In genomic region chr1:219847215-219847855, GRCh38 we compare ENCODE assay signal across 23 cellular contexts.
A peak's percentile ranks its signal among the peaks of the same experiment; 100 is the strongest.
DNase-seq lines count a peak whose midpoint lies in the region; ATAC-seq, FAIRE-seq and TF ChIP-seq lines count a peak whose summit lies in the region.
"Had no signal": no experiment of that assay in that cellular context is flagged by ENCODE, and none has a peak within 500 bp of the region (broad histone marks: within the 10 kb centered on the region; RNA-seq: fewer than 3 reads in every experiment).

No MANE protein-coding gene starts in this region.

- FAIRE-seq in K562 (lab: Jason Lieb, UNC) = no peak

- no peaks in the 10 kb centered on the region for H3K36me3 Mint-ChIP-seq in MCF 10A (ENCODE audit: insufficient read depth, unreplicated experiment)
- H3K36me3 Mint-ChIP-seq: mesothelial cell of epicardium had no signal

- TF ChIP-seq RAD21 in K562 (CRISPR knock-in tag; conservative IDR thresholded peaks at IDR 0.05 in 1 of 2, IDR thresholded peaks at IDR 0.05 in 1 of 2) = no peak

- H3K9ac ChIP-seq in mammary epithelial cell (ENCODE audit: insufficient read depth, low read length) = no peak overlapping the region
- no peak overlapping the region for H3K9ac ChIP-seq in K562 (ENCODE audit: insufficient read depth in 1 of 2, low read depth in 2 of 2, low read length in 2 of 2)

- intact Hi-C loops in MCF 10A (cut with micrococcal nuclease) = no loop called here
- intact Hi-C loops in mammary epithelial cell (cut with micrococcal nuclease) = no loop called here
- intact Hi-C loops in K562 (cut with micrococcal nuclease) = no loop called here
- intact Hi-C loops in left colon (cut with DNase I, micrococcal nuclease) = no loop called here
- intact Hi-C loops in posterior cingulate gyrus (cut with DNase I) = no loop called here

- H3K27ac Mint-ChIP-seq in MCF 10A (ENCODE audit: low read depth, unreplicated experiment) = no peak overlapping the region
- H3K27ac Mint-ChIP-seq: dendritic cell treated with granulocyte-macrophage colony-stimulating factor and Interleukin-4, amounts not matched to agents 40 ng/mL and 50 ng/mL, for 4 days; HFFc6; mesothelial cell of epicardium; T-helper 17 cell had no signal

- no TSS peak for BruUV-seq in MCF 10A (replicated peaks; lab: Mats Ljungman, UMichigan)
- BruUV-seq in mammary epithelial cell (replicated peaks; lab: Mats Ljungman, UMichigan) = no TSS peak
- BruUV-seq in K562 (replicated peaks; lab: Mats Ljungman, UMichigan) = no TSS peak

- H3K9me3 ChIP-seq in mammary epithelial cell (replicated peaks; ENCODE audit: insufficient read depth, low read length) (no peaks in the 10 kb centered on the region), K562 (replicated peaks; ENCODE audit: control insufficient read depth, insufficient read depth, low read depth, low read length) (0 out of 2 replicates have a peak, but pooled peaks cover 1% of the 10 kb centered on the region)
- H3K9me3 ChIP-seq: upper lobe of right lung had no signal

- no peak overlapping the region for H3K4me3 Mint-ChIP-seq in MCF 10A (ENCODE audit: unreplicated experiment)
- H3K4me3 Mint-ChIP-seq: dendritic cell treated with granulocyte-macrophage colony-stimulating factor and Interleukin-4, amounts not matched to agents 40 ng/mL and 50 ng/mL, for 4 days; HFFc6; mesothelial cell of epicardium; T-helper 17 cell had no signal

- no peak for TF ChIP-seq POLR2A in K562 (conservative IDR thresholded peaks at IDR 0.05)

- H3K27me3 Mint-ChIP-seq in MCF 10A (ENCODE audit: insufficient read depth, unreplicated experiment) = peaks cover 56% of the 10 kb centered on the region
- H3K27me3 Mint-ChIP-seq: dendritic cell treated with granulocyte-macrophage colony-stimulating factor and Interleukin-4, amounts not matched to agents 40 ng/mL and 50 ng/mL, for 4 days; T-helper 17 cell had no signal

- CTCF ChIA-PET in MCF 10A (lab: Yijun Ruan, JAX) = interaction anchor here (0.6 to 1.9 kb wide), 6 partner anchors 9 to 964 kb away, joined by 3 to 9 read pairs (median 4); no protein-coding TSS in a partner anchor
- CTCF ChIA-PET in mammary epithelial cell (lab: Charles Lee; ENCODE audit: low non-redundant PET) = no interaction called here
- CTCF ChIA-PET in K562 (lab: Yijun Ruan, JAX; ENCODE audit: low intra/inter-chr PET ratio) = no interaction called here
- CTCF ChIA-PET in HEK293T (lab: Yijun Ruan, JAX) = no interaction called here

- dilution Hi-C loops in mammary epithelial cell (cut with HindIII; ENCODE audit: low sequenced_read_pairs) = loop anchor here (5.0 kb wide), 1 partner anchor 100 kb away; no protein-coding TSS in a partner anchor

- no peaks in the 10 kb centered on the region for H3K9me1 ChIP-seq in K562 (ENCODE audit: control insufficient read depth, insufficient read depth, low read length)

- TF ChIP-seq CTCF in MCF 10A (IDR thresholded peaks at IDR 0.05; ENCODE audit: unreplicated experiment) = no peak
- TF ChIP-seq CTCF in mammary epithelial cell (conservative IDR thresholded peaks at IDR 0.05 in 1 of 2, IDR thresholded peaks at IDR 0.05 in 1 of 2; ENCODE audit: extremely low read depth in 1 of 2, insufficient read depth in 1 of 2, low read depth in 1 of 2, low read length in 2 of 2) = no peak
- no peak for TF ChIP-seq CTCF in K562 (IDR thresholded peaks at IDR 0.05 in 2 of 3, conservative IDR thresholded peaks at IDR 0.05 in 1 of 3; ENCODE audit: insufficient read depth in 2 of 3, low read depth in 1 of 3, low read length in 3 of 3)

- DNase-seq in MCF 10A (ENCODE audit: unreplicated experiment) (peak; percentile 31), mammary epithelial cell (no peak), K562 (ENCODE audit: extremely low read depth in 1 of 4, low spot score in 3 of 4) (peak in 2 of 4 experiments; percentile 5 to 32), left colon (peak; percentile 33 to 56), C1 segment of cervical spinal cord (lab: John Stamatoyannopoulos, UW) (no peak), HEK293T (ENCODE audit: extremely low spot score) (no peak), posterior cingulate gyrus (no peak)
- DNase-seq: 8988T; activated CD8-positive, alpha-beta memory T cell treated with anti-CD3 and anti-CD28 coated beads, Interleukin-2, amount 50 U/mL, for 4 hours; activated effector memory CD4-positive, alpha-beta T cell treated with anti-CD3 and anti-CD28 coated beads, Interleukin-2, amount 50 U/mL, for 16 hours; HFFc6; KBM-7; left cardiac atrium; NCI-H187 treated with DMSO at 0.1 percent for 48 hours; NCI-H2227 treated with DMSO at 0.1 percent for 48 hours; NCI-H774; stomach; T-helper 17 cell; upper lobe of right lung had no signal

- in situ Hi-C loops in mammary epithelial cell (cut with MboI; ENCODE audit: low sequenced_read_pairs in 2 of 2) = loop anchor here in 1 of 2 donors (25.0 kb wide), 1 partner anchor 940 kb away; the partner anchor contains the start of gene MTARC1
- in situ Hi-C loops in K562 (cut with MboI) = no loop called here

- H4K20me1 ChIP-seq in mammary epithelial cell (ENCODE audit: insufficient read depth, low read length) = no peaks in the 10 kb centered on the region
- H4K20me1 ChIP-seq in K562 (replicated peaks; ENCODE audit: control insufficient read depth, insufficient read depth, low read length) = no peaks in the 10 kb centered on the region

- H3K4me2 ChIP-seq in mammary epithelial cell (ENCODE audit: insufficient read depth, low read depth, low read length) (no peak overlapping the region), K562 (ENCODE audit: insufficient read depth, low read length) (no peak overlapping the region)

- POLR2A ChIA-PET in MCF 10A (lab: Yijun Ruan, JAX) (interaction anchor here (0.7 kb wide), 1 partner anchor 1271 kb away, joined by 3 read pairs; no protein-coding TSS in a partner anchor), K562 (lab: Yijun Ruan, JAX) (interaction anchor here (1.1 to 1.7 kb wide), 3 partner anchors 9 to 13 kb away, joined by 3 to 4 read pairs (median 3); no protein-coding TSS in a partner anchor), HEK293T (lab: Yijun Ruan, JAX) (no interaction called here)

- 44% methylated on average over 4 of the region's 4 CpGs for WGBS in mammary epithelial cell (ENCODE audit: low coverage, missing lambda C conversion rate)
- 2% methylated on average over 4 of the region's 4 CpGs for WGBS in K562 (ENCODE audit: insufficient coverage, low coverage, missing lambda C conversion rate)

- H3K27ac ChIP-seq in mammary epithelial cell (ENCODE audit: insufficient read depth, low read depth, low read length) (no peak overlapping the region), K562 (ENCODE audit: extremely low read depth, low read depth, low read length) (no peak overlapping the region)
- H3K27ac ChIP-seq: breast epithelium, stomach, upper lobe of right lung had no signal

- ATAC-seq in K562 (peak; percentile 42), left colon (peak; percentile 78), HG02588 (IDR thresholded peaks at IDR 0.05; ENCODE audit: unreplicated experiment) (no peak)
- ATAC-seq: left cardiac atrium, T-helper 17 cell, upper lobe of right lung had no signal

- no peak for TF ChIP-seq EP300 in K562 (IDR thresholded peaks at IDR 0.05; ENCODE audit: low read length)

- H3K27me3 ChIP-seq in mammary epithelial cell (ENCODE audit: insufficient read depth, low read length) (no peaks in the 10 kb centered on the region), K562 (ENCODE audit: control insufficient read depth in 2 of 2, insufficient read depth in 2 of 2, low read length in 2 of 2) (no peaks in the 10 kb centered on the region)
- H3K27me3 ChIP-seq: breast epithelium, stomach, upper lobe of right lung had no signal

- H3K79me2 ChIP-seq in mammary epithelial cell (ENCODE audit: insufficient read depth, low read length) (no peaks in the 10 kb centered on the region), K562 (ENCODE audit: control insufficient read depth, insufficient read depth, low read length) (no peaks in the 10 kb centered on the region)

- no peaks in the 10 kb centered on the region for H3K4me1 ChIP-seq in mammary epithelial cell (ENCODE audit: insufficient read depth, low read length)
- no peaks in the 10 kb centered on the region; a peak in 1 of 5 replicates for H3K4me1 ChIP-seq in K562 (replicated peaks in 1 of 2; ENCODE audit: control insufficient read depth in 2 of 2, insufficient read depth in 2 of 2, low read length in 2 of 2)
- H3K4me1 ChIP-seq: breast epithelium, stomach, upper lobe of right lung had no signal

- H3K4me3 ChIP-seq in mammary epithelial cell (replicated peaks in 1 of 3; ENCODE audit: insufficient read depth in 1 of 3, low read depth in 2 of 3, low read length in 3 of 3) (no peak overlapping the region), K562 (no peak overlapping the region)
- H3K4me3 ChIP-seq: breast epithelium, stomach, upper lobe of right lung had no signal

- H3K4me1 Mint-ChIP-seq in MCF 10A (ENCODE audit: insufficient read depth, unreplicated experiment) = no peaks in the 10 kb centered on the region
- H3K4me1 Mint-ChIP-seq: mesothelial cell of epicardium, T-helper 17 cell had no signal

- no peaks in the 10 kb centered on the region for H3K9me3 Mint-ChIP-seq in MCF 10A (ENCODE audit: unreplicated experiment)

- H2AFZ ChIP-seq in mammary epithelial cell (ENCODE audit: low read depth, low read length) = no peak overlapping the region
- no peak overlapping the region for H2AFZ ChIP-seq in K562 (ENCODE audit: low read depth, low read length)

- H3K36me3 ChIP-seq in mammary epithelial cell (ENCODE audit: insufficient read depth, low read length) (no peaks in the 10 kb centered on the region), K562 (ENCODE audit: control insufficient read depth, insufficient read depth, low read length) (no peaks in the 10 kb centered on the region)
- H3K36me3 ChIP-seq: breast epithelium, stomach, upper lobe of right lung had no signal

TF ChIP-seq in K562, 482 proteins besides CTCF, POLR2A, EP300 and RAD21:
- TF ChIP-seq NFIC (IDR thresholded peaks at IDR 0.05) = peak; percentile 83
- TF ChIP-seq CREB3 (tag; conservative IDR thresholded peaks at IDR 0.05; ENCODE audit: low read depth) = no peak

TF ChIP-seq in HEK293T, 16 proteins besides CTCF, POLR2A, EP300 and RAD21 (continues in another document):
- TF ChIP-seq ELF4 (IDR thresholded peaks at IDR 0.05) = no peak
- no peak for TF ChIP-seq SP1 (IDR thresholded peaks at IDR 0.05)
- TF ChIP-seq ZNF384 (IDR thresholded peaks at IDR 0.05) = no peak
- no peak for TF ChIP-seq FOXA1 (IDR thresholded peaks at IDR 0.05)
- no peak for TF ChIP-seq PKNOX1 (IDR thresholded peaks at IDR 0.05)
- no peak for TF ChIP-seq LEF1 (IDR thresholded peaks at IDR 0.05; ENCODE audit: borderline replicate concordance)
- no peak for TF ChIP-seq HDGF (IDR thresholded peaks at IDR 0.05; ENCODE audit: borderline replicate concordance)
- no peak for TF ChIP-seq CTBP1 (IDR thresholded peaks at IDR 0.05; ENCODE audit: borderline replicate concordance)

Comparison
In these comparisons a context has a peak if more than half of its experiments do, and no peak if none do; other contexts are left out.
1. DNase-seq: peak in MCF 10A (single experiment) and left colon (2 of 2); none in mammary epithelial cell (single experiment), C1 segment of cervical spinal cord (0 of 14), HEK293T (single experiment) and posterior cingulate gyrus (0 of 10).